17 cellular contexts compared by ENCODE assay signal in the genomic region with DNA sequence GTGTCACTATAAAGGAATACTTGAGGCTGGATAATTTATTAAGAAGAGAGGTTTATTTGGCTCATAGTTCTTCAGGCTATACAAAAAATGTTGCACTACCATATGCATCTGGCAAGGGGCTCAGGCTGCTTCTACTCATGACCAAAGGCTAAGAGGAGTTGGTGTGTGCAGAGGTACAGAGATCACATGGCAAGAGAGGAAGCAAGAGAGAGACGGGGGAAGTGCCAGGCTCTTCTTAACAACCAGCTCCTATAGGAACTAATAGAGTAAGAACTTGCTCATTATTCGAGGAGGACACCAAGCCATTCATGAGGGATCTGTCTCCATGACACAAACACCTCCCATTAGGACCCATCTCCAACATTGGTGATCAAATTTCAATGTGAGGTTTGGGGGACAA.
"Had no signal": no experiment of that assay in that cellular context is flagged by ENCODE, and none has a peak within 500 bp of the region (broad histone marks: within the 10 kb centered on the region; RNA-seq: fewer than 3 reads in every experiment).

No MANE protein-coding gene starts in this region.

- H3K27ac Mint-ChIP-seq: naive B cell, nephron, type B pancreatic cell had no signal

- H3K9me3 ChIP-seq: colonic mucosa, suprapubic skin, thyroid gland, uterus had no signal

- H3K4me3 ChIP-seq: colonic mucosa, hepatocyte, suprapubic skin, thyroid gland, uterus had no signal

- H3K36me3 ChIP-seq: colonic mucosa, suprapubic skin, thyroid gland, uterus had no signal

- H3K4me1 Mint-ChIP-seq: naive B cell had no signal

- H3K36me3 Mint-ChIP-seq: naive B cell had no signal

- H3K27me3 Mint-ChIP-seq: type B pancreatic cell had no signal

- H3K27me3 ChIP-seq: colonic mucosa, foreskin keratinocyte, hepatocyte, suprapubic skin, thyroid gland, uterus had no signal

- H3K9me3 Mint-ChIP-seq: nephron had no signal

- DNase-seq: colonic mucosa; dermis blood vessel endothelial cell; foreskin keratinocyte; kidney; left cardiac atrium; left ventricle myocardium superior; mesendoderm; naive B cell; small intestine; stimulated activated CD4-positive, alpha-beta T cell treated with anti-CD3 and anti-CD28 coated beads, Interleukin-12 subunit alpha, Interleukin-12 subunit beta, amount 100 ng/mL, for 4 hours; stimulated activated naive CD4-positive, alpha-beta T cell treated with Interleukin-2 at 50 U/mL for 16 hours; thyroid gland; uterus had no signal

- ATAC-seq: foreskin keratinocyte, left cardiac atrium, left ventricle myocardium superior had no signal

- H3K4me3 Mint-ChIP-seq: naive B cell, nephron, type B pancreatic cell had no signal
